In genomic region chr19:33758541-33759013, GRCh38 we compare ENCODE assay signal across 16 cellular contexts. TPM values are rescaled to one million over a fixed set of nuclear protein-coding genes. Genes with fewer than 3 reads are reported as not detected.
DNase-seq lines count a peak whose midpoint lies in the region; ATAC-seq and TF ChIP-seq lines count a peak whose summit lies in the region.
"Had no signal": no experiment of that assay in that cellular context is flagged by ENCODE, and none has a peak within 500 bp of the region (broad histone marks: within the 10 kb centered on the region; RNA-seq: fewer than 3 reads in every experiment).

No MANE protein-coding gene starts in this region.

- intact Hi-C loops in activated naive CD4-positive, alpha-beta T cell treated with anti-CD3 and anti-CD28 coated beads for 36 hours (cut with micrococcal nuclease) = no loop called here

- no peaks in the 10 kb centered on the region for H4K20me1 ChIP-seq in neural cell (ENCODE audit: insufficient read depth)

- TF ChIP-seq CTCF in choroid plexus epithelial cell (conservative IDR thresholded peaks at IDR 0.05; ENCODE audit: low read depth, low read length) (no peak), neural cell (IDR thresholded peaks at IDR 0.05; ENCODE audit: poor library complexity, severe bottlenecking) (no peak)

- no peaks in the 10 kb centered on the region for H3K27me3 ChIP-seq in neural cell (ENCODE audit: insufficient read depth, low read depth, low read length)

- in situ Hi-C loops in Caki2 (cut with HindIII; ENCODE audit: low pct_unique_long_range_greater_than_20kb, low sequenced_read_pairs) = no loop called here

- no peaks in the 10 kb centered on the region for H3K9me3 ChIP-seq in neural cell (ENCODE audit: low read length)

- H3K9me2 ChIP-seq in neural cell (ENCODE audit: insufficient read depth, low read length) = no peaks in the 10 kb centered on the region

- H3K27ac Mint-ChIP-seq in activated naive CD4-positive, alpha-beta T cell treated with anti-CD3 and anti-CD28 coated beads for 36 hours = no peak overlapping the region
- H3K27ac Mint-ChIP-seq: activated naive CD8-positive, alpha-beta T cell treated with anti-CD3 and anti-CD28 coated beads for 36 hours; natural killer cell; stimulated activated effector memory CD8-positive, alpha-beta T cell treated with anti-CD3 and anti-CD28 coated beads, Interleukin-12 subunit alpha, Interleukin-12 subunit beta, amount 100 ng/mL, for 72 hours; T-helper 1 cell treated with Interleukin-12 subunit alpha and Interleukin-12 subunit beta and Interleukin-4 antibody, amounts not matched to agents 30 μg/mL and 1 μg/mL, for 36 hours had no signal

- DNase-seq in Caki2 (ENCODE audit: low read depth) (peak; percentile 75), NCI-H2227 (lab: John Stamatoyannopoulos, UW; ENCODE audit: unreplicated experiment) (peak; percentile 92), choroid plexus epithelial cell (ENCODE audit: low read depth) (peak; percentile 29), SIG-M5 (lab: John Stamatoyannopoulos, UW) (no peak)
- DNase-seq in activated naive CD4-positive, alpha-beta T cell treated with anti-CD3 and anti-CD28 coated beads for 36 hours = no peak
- DNase-seq: activated CD4-positive, alpha-beta T cell treated with anti-CD3 and anti-CD28 coated beads for 1 hour; activated naive CD8-positive, alpha-beta T cell treated with anti-CD3 and anti-CD28 coated beads for 36 hours; central memory CD4-positive, alpha-beta T cell; natural killer cell; NCI-H446 treated with DMSO at 0.1 percent for 48 hours; OCI-M1 had no signal

- H3K4me3 Mint-ChIP-seq in activated naive CD4-positive, alpha-beta T cell treated with anti-CD3 and anti-CD28 coated beads for 36 hours = no peak overlapping the region
- H3K4me3 Mint-ChIP-seq: activated naive CD8-positive, alpha-beta T cell treated with anti-CD3 and anti-CD28 coated beads for 36 hours; natural killer cell; stimulated activated effector memory CD8-positive, alpha-beta T cell treated with anti-CD3 and anti-CD28 coated beads, Interleukin-12 subunit alpha, Interleukin-12 subunit beta, amount 100 ng/mL, for 72 hours; T-helper 1 cell treated with Interleukin-12 subunit alpha and Interleukin-12 subunit beta and Interleukin-4 antibody, amounts not matched to agents 30 μg/mL and 1 μg/mL, for 36 hours had no signal

- TF ChIP-seq EP300 in neural cell (conservative IDR thresholded peaks at IDR 0.05; ENCODE audit: poor library complexity, severe bottlenecking) = no peak

- CTCF ChIA-PET in activated naive CD4-positive, alpha-beta T cell treated with anti-CD3 and anti-CD28 coated beads for 36 hours (lab: Charles Lee) = interaction anchor here (1.2 kb wide), 1 partner anchor 19 kb away, joined by 5 read pairs; no protein-coding TSS in a partner anchor

- H3K79me2 ChIP-seq in neural cell (replicated peaks; ENCODE audit: insufficient read depth, low read length) = no peaks in the 10 kb centered on the region

- no peak for TF ChIP-seq RAD21 in neural cell (conservative IDR thresholded peaks at IDR 0.05)

- no peak for ATAC-seq in GM21737 (IDR thresholded peaks at IDR 0.05; ENCODE audit: unreplicated experiment)
- no peak for ATAC-seq in HG02610 (IDR thresholded peaks at IDR 0.05; ENCODE audit: unreplicated experiment)
- ATAC-seq: natural killer cell had no signal

- no peaks in the 10 kb centered on the region for H3K9me3 Mint-ChIP-seq in activated naive CD4-positive, alpha-beta T cell treated with anti-CD3 and anti-CD28 coated beads for 36 hours
- H3K9me3 Mint-ChIP-seq: activated naive CD8-positive, alpha-beta T cell treated with anti-CD3 and anti-CD28 coated beads for 36 hours; natural killer cell; stimulated activated effector memory CD8-positive, alpha-beta T cell treated with anti-CD3 and anti-CD28 coated beads, Interleukin-12 subunit alpha, Interleukin-12 subunit beta, amount 100 ng/mL, for 72 hours; T-helper 1 cell treated with Interleukin-12 subunit alpha and Interleukin-12 subunit beta and Interleukin-4 antibody, amounts not matched to agents 30 μg/mL and 1 μg/mL, for 36 hours had no signal

- H2AFZ ChIP-seq in neural cell (ENCODE audit: low read depth, low read length) = no peak overlapping the region

- H3K36me3 Mint-ChIP-seq in activated naive CD4-positive, alpha-beta T cell treated with anti-CD3 and anti-CD28 coated beads for 36 hours (ENCODE audit: low read depth) = no peaks in the 10 kb centered on the region
- H3K36me3 Mint-ChIP-seq: activated naive CD8-positive, alpha-beta T cell treated with anti-CD3 and anti-CD28 coated beads for 36 hours; natural killer cell; stimulated activated effector memory CD8-positive, alpha-beta T cell treated with anti-CD3 and anti-CD28 coated beads, Interleukin-12 subunit alpha, Interleukin-12 subunit beta, amount 100 ng/mL, for 72 hours had no signal

- H3K27me3 Mint-ChIP-seq in activated naive CD4-positive, alpha-beta T cell treated with anti-CD3 and anti-CD28 coated beads for 36 hours (ENCODE audit: low read depth) = peaks cover 11% of the 10 kb centered on the region

- H3K4me2 ChIP-seq in neural cell (ENCODE audit: low read length) = no peak overlapping the region

- H3K36me3 ChIP-seq in neural cell (ENCODE audit: insufficient read depth, low read length) = no peaks in the 10 kb centered on the region

- no peaks in the 10 kb centered on the region for H3K4me1 Mint-ChIP-seq in activated naive CD4-positive, alpha-beta T cell treated with anti-CD3 and anti-CD28 coated beads for 36 hours (ENCODE audit: low read depth)
- H3K4me1 Mint-ChIP-seq: activated naive CD8-positive, alpha-beta T cell treated with anti-CD3 and anti-CD28 coated beads for 36 hours; natural killer cell; stimulated activated effector memory CD8-positive, alpha-beta T cell treated with anti-CD3 and anti-CD28 coated beads, Interleukin-12 subunit alpha, Interleukin-12 subunit beta, amount 100 ng/mL, for 72 hours had no signal

- H3K27ac ChIP-seq in neural cell (ENCODE audit: low read length) = no peak overlapping the region

- H3F3A ChIP-seq in neural cell (ENCODE audit: insufficient read depth, low read length, poor library complexity, severe bottlenecking) = no peaks in the 10 kb centered on the region

- H3K4me3 ChIP-seq in choroid plexus epithelial cell (ENCODE audit: low read depth, low read length) (no peak overlapping the region), neural cell (ENCODE audit: low read length) (no peak overlapping the region)

- H3K9ac ChIP-seq in neural cell (ENCODE audit: low read length) = peak overlapping the region; percentile 21

TF ChIP-seq in neural cell, 6 proteins besides CTCF, POLR2A, EP300 and RAD21:
- TF ChIP-seq MXI1 (conservative IDR thresholded peaks at IDR 0.05; ENCODE audit: poor library complexity, severe bottlenecking) (no peak), REST (IDR thresholded peaks at IDR 0.05; ENCODE audit: borderline replicate concordance) (no peak), SMC3 (conservative IDR thresholded peaks at IDR 0.05; ENCODE audit: poor library complexity) (no peak), POLR2AphosphoS5 (IDR thresholded peaks at IDR 0.05) (no peak)

RNA-seq across cellular contexts. Expression of gene KCTD15, which starts 38.1 kb away (rescaled TPM):
- 88.9 and 193 TPM in 2 replicates for total RNA-seq in Caki2 (2014; rRNA removed; shearing (Covaris generic); ENCODE audit: low replicate concordance)
- 67.9 and 93.6 TPM in 2 replicates for polyA plus RNA-seq in neural cell
- 64.8 and 80.3 TPM in 2 replicates for polyA minus RNA-seq in neural cell
- 1 to 10 TPM; 5.0 to 6.2 TPM for total RNA-seq in activated naive CD4-positive, alpha-beta T cell treated with anti-CD3 and anti-CD28 coated beads for 36 hours

Comparison
In these comparisons a context has a peak if more than half of its experiments do, and no peak if none do; other contexts are left out.
1. DNase-seq: peak in Caki2 (single experiment), NCI-H2227 (single experiment) and choroid plexus epithelial cell (single experiment); none in SIG-M5 (single experiment) and activated naive CD4-positive, alpha-beta T cell treated with anti-CD3 and anti-CD28 coated beads for 36 hours (single experiment).
2. RNA of gene KCTD15, which starts 38.1 kb away (total RNA-seq): 88.9 to 193 TPM in Caki2; 5.0 to 6.2 TPM in activated naive CD4-positive, alpha-beta T cell treated with anti-CD3 and anti-CD28 coated beads for 36 hours; every median in the first group is over 10 times any median in the second.